Comparison of ENCODE assay signal across 8 cellular contexts in the genomic region with DNA sequence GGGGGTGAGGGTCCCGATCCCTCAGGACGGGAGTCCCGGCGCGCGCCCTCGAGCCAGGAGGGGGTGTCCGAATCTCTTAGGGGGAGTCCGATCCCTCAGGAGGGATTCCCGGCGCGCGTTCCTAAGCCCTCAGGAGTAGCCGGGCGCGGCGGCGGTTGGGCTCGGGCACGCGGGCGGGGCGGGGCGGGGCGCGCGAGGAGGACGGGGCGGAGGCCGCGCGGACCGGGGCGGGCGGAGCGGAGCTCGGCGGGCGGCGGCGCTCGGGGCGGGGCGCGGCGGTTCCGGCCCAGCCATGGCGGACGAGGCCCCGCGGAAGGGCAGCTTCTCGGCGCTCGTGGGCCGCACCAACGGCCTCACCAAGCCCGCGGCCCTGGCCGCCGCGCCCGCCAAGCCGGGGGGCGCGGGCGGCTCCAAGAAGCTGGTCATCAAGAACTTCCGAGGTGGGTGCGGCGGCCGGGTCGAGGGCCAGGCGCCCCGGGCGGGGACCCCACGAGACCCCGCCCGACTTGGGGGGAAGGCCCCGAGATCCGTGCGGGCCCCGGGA. TPM values are rescaled to one million over a fixed set of nuclear protein-coding genes. Genes with fewer than 3 reads are reported as not detected.
A peak's percentile ranks its signal among the peaks of the same experiment; 100 is the strongest.
DNase-seq lines count a peak whose midpoint lies in the region; ATAC-seq and TF ChIP-seq lines count a peak whose summit lies in the region.

A gene (plus strand): TSS at position 278 of the 544 bp plus-strand sequence. CDS start 15 bp downstream, at position 293.

- H3K27ac ChIP-seq in caudate nucleus (ENCODE audit: low read depth, low read length), result peak within 1 kb of the TSS; percentile 97

- peak; percentile 66 to 69 for DNase-seq in NCI-H2081 (lab: John Stamatoyannopoulos, UW)
- no peak for DNase-seq in NCI-H2081 treated with DMSO at 0.1 percent for 48 hours (lab: John Stamatoyannopoulos, UW)
- DNase-seq in NCI-H128 (lab: John Stamatoyannopoulos, UW; ENCODE audit: unreplicated experiment), result peak; percentile 6
- peak; percentile 78 for DNase-seq in WTC11 (ENCODE audit: low spot score)
- DNase-seq in caudate nucleus (lab: John Stamatoyannopoulos, UW), result peak in 56 of 61 donors; percentile 15 to 83 (median 60)
- DNase-seq in islet precursor cell, result peak; percentile 88
- peak; percentile 48 to 74 for DNase-seq in stimulated activated CD4-positive, alpha-beta T cell treated with anti-CD3 and anti-CD28 coated beads, Interleukin-15, amount 100 ng/mL, for 1 hour (ENCODE audit: low read depth in 1 of 2, low spot score in 1 of 2)

- peaks cover 32% of the 10 kb centered on the region; the same call in 1 of the 2 replicates for H3K36me3 Mint-ChIP-seq in WTC11

- ATAC-seq in HG02642 (IDR thresholded peaks at IDR 0.05; ENCODE audit: poor library complexity, unreplicated experiment) (peak; percentile 47), WTC11 (peak; percentile 50)

- peak within 1 kb of the TSS; percentile 80; the same call in 1 of the 2 replicates for H3K27ac Mint-ChIP-seq in WTC11

- no peak for TF ChIP-seq CTCF in WTC11 (IDR thresholded peaks at IDR 0.05)

- CTCF ChIA-PET in WTC11 (lab: Charles Lee), result interaction anchor here (1.0 to 1.6 kb wide), 4 partner anchors 29 to 353 kb away, joined by 3 to 7 read pairs (median 4); no protein-coding TSS in a partner anchor

- POLR2A ChIA-PET in WTC11 (lab: Charles Lee), result interaction anchor here (1.0 to 1.5 kb wide), 3 partner anchors 10 to 23 kb away, joined by 3 read pairs; no protein-coding TSS in a partner anchor

- no peaks in the 10 kb centered on the region for H3K9me3 Mint-ChIP-seq in WTC11

- H3K4me1 Mint-ChIP-seq in WTC11, result peaks cover 51% of the 10 kb centered on the region

- no peaks in the 10 kb centered on the region for H3K27me3 Mint-ChIP-seq in WTC11 (ENCODE audit: low read depth)

- peak within 1 kb of the TSS; percentile 93 for H3K4me3 Mint-ChIP-seq in WTC11

TF ChIP-seq in WTC11, 78 proteins besides CTCF, POLR2A, EP300 and RAD21:
- TF ChIP-seq, protein P1, sequence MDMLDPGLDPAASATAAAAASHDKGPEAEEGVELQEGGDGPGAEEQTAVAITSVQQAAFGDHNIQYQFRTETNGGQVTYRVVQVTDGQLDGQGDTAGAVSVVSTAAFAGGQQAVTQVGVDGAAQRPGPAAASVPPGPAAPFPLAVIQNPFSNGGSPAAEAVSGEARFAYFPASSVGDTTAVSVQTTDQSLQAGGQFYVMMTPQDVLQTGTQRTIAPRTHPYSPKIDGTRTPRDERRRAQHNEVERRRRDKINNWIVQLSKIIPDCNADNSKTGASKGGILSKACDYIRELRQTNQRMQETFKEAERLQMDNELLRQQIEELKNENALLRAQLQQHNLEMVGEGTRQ (CRISPR knock-in tag; IDR thresholded peaks at IDR 0.05), result no peak
- TF ChIP-seq, protein P2, sequence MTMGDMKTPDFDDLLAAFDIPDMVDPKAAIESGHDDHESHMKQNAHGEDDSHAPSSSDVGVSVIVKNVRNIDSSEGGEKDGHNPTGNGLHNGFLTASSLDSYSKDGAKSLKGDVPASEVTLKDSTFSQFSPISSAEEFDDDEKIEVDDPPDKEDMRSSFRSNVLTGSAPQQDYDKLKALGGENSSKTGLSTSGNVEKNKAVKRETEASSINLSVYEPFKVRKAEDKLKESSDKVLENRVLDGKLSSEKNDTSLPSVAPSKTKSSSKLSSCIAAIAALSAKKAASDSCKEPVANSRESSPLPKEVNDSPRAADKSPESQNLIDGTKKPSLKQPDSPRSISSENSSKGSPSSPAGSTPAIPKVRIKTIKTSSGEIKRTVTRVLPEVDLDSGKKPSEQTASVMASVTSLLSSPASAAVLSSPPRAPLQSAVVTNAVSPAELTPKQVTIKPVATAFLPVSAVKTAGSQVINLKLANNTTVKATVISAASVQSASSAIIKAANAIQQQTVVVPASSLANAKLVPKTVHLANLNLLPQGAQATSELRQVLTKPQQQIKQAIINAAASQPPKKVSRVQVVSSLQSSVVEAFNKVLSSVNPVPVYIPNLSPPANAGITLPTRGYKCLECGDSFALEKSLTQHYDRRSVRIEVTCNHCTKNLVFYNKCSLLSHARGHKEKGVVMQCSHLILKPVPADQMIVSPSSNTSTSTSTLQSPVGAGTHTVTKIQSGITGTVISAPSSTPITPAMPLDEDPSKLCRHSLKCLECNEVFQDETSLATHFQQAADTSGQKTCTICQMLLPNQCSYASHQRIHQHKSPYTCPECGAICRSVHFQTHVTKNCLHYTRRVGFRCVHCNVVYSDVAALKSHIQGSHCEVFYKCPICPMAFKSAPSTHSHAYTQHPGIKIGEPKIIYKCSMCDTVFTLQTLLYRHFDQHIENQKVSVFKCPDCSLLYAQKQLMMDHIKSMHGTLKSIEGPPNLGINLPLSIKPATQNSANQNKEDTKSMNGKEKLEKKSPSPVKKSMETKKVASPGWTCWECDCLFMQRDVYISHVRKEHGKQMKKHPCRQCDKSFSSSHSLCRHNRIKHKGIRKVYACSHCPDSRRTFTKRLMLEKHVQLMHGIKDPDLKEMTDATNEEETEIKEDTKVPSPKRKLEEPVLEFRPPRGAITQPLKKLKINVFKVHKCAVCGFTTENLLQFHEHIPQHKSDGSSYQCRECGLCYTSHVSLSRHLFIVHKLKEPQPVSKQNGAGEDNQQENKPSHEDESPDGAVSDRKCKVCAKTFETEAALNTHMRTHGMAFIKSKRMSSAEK (CRISPR knock-in tag; IDR thresholded peaks at IDR 0.05; ENCODE audit: borderline replicate concordance), result no peak
- no peak for TF ChIP-seq MXD4 (CRISPR knock-in tag; IDR thresholded peaks at IDR 0.05; ENCODE audit: borderline replicate concordance)
- TF ChIP-seq NFATC4 (CRISPR knock-in tag; IDR thresholded peaks at IDR 0.05), result no peak
- TF ChIP-seq, protein P3, sequence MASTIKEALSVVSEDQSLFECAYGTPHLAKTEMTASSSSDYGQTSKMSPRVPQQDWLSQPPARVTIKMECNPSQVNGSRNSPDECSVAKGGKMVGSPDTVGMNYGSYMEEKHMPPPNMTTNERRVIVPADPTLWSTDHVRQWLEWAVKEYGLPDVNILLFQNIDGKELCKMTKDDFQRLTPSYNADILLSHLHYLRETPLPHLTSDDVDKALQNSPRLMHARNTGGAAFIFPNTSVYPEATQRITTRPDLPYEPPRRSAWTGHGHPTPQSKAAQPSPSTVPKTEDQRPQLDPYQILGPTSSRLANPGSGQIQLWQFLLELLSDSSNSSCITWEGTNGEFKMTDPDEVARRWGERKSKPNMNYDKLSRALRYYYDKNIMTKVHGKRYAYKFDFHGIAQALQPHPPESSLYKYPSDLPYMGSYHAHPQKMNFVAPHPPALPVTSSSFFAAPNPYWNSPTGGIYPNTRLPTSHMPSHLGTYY (CRISPR knock-in tag; IDR thresholded peaks at IDR 0.05), result no peak
- TF ChIP-seq, protein P4, sequence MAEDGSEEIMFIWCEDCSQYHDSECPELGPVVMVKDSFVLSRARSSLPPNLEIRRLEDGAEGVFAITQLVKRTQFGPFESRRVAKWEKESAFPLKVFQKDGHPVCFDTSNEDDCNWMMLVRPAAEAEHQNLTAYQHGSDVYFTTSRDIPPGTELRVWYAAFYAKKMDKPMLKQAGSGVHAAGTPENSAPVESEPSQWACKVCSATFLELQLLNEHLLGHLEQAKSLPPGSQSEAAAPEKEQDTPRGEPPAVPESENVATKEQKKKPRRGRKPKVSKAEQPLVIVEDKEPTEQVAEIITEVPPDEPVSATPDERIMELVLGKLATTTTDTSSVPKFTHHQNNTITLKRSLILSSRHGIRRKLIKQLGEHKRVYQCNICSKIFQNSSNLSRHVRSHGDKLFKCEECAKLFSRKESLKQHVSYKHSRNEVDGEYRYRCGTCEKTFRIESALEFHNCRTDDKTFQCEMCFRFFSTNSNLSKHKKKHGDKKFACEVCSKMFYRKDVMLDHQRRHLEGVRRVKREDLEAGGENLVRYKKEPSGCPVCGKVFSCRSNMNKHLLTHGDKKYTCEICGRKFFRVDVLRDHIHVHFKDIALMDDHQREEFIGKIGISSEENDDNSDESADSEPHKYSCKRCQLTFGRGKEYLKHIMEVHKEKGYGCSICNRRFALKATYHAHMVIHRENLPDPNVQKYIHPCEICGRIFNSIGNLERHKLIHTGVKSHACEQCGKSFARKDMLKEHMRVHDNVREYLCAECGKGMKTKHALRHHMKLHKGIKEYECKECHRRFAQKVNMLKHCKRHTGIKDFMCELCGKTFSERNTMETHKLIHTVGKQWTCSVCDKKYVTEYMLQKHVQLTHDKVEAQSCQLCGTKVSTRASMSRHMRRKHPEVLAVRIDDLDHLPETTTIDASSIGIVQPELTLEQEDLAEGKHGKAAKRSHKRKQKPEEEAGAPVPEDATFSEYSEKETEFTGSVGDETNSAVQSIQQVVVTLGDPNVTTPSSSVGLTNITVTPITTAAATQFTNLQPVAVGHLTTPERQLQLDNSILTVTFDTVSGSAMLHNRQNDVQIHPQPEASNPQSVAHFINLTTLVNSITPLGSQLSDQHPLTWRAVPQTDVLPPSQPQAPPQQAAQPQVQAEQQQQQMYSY (CRISPR knock-in tag; IDR thresholded peaks at IDR 0.05), result no peak
- TF ChIP-seq, protein P5, sequence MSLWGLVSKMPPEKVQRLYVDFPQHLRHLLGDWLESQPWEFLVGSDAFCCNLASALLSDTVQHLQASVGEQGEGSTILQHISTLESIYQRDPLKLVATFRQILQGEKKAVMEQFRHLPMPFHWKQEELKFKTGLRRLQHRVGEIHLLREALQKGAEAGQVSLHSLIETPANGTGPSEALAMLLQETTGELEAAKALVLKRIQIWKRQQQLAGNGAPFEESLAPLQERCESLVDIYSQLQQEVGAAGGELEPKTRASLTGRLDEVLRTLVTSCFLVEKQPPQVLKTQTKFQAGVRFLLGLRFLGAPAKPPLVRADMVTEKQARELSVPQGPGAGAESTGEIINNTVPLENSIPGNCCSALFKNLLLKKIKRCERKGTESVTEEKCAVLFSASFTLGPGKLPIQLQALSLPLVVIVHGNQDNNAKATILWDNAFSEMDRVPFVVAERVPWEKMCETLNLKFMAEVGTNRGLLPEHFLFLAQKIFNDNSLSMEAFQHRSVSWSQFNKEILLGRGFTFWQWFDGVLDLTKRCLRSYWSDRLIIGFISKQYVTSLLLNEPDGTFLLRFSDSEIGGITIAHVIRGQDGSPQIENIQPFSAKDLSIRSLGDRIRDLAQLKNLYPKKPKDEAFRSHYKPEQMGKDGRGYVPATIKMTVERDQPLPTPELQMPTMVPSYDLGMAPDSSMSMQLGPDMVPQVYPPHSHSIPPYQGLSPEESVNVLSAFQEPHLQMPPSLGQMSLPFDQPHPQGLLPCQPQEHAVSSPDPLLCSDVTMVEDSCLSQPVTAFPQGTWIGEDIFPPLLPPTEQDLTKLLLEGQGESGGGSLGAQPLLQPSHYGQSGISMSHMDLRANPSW (CRISPR knock-in tag; conservative IDR thresholded peaks at IDR 0.05; ENCODE audit: low read depth), result 0 out of 2 replicates have a peak, but pooled peaks have one; percentile 1
- TF ChIP-seq SOX15 (CRISPR knock-in tag; IDR thresholded peaks at IDR 0.05), result no peak
- TF ChIP-seq SP1 (CRISPR knock-in tag; conservative IDR thresholded peaks at IDR 0.05), result no peak

RNA-seq across cellular contexts. Expression of the gene that starts here (rescaled TPM):
- 97.4 to 100 TPM (median 99.9 TPM) in 3 replicates for total RNA-seq in WTC11 (2021)
